Comparison of ENCODE assay signal across 31 cellular contexts in genomic region chr11:16309226-16309625, GRCh38. TPM values are rescaled to one million over a fixed set of nuclear protein-coding genes. Genes with fewer than 3 reads are reported as not detected.
"Had no signal": no experiment of that assay in that cellular context is flagged by ENCODE, and none has a peak within 500 bp of the region (broad histone marks: within the 10 kb centered on the region; RNA-seq: fewer than 3 reads in every experiment).

No MANE protein-coding gene starts in this region.

- H3K9ac ChIP-seq: KMS-11 had no signal

- H3K4me3 ChIP-seq: SJCRH30, SK-N-MC had no signal

- H3K36me3 ChIP-seq: brain microvascular endothelial cell, SJCRH30 had no signal

- H3K27me3 Mint-ChIP-seq: activated CD4-positive, alpha-beta T cell treated with anti-CD3 and anti-CD28 coated beads, Interleukin-2, amount 10 ng/mL, durations not matched to agents 24 days and 14 days; activated CD8-positive, alpha-beta T cell treated with anti-CD3 and anti-CD28 coated beads for 36 hours; activated naive CD8-positive, alpha-beta T cell treated with anti-CD3 and anti-CD28 coated beads for 36 hours; activated T-helper 17 cell treated with anti-CD3 and anti-CD28 coated beads, Interleukin-2, amount 50 U/mL, for 72 hours had no signal

- H3K9me3 Mint-ChIP-seq: activated CD4-positive, alpha-beta T cell treated with anti-CD3 and anti-CD28 coated beads, Interleukin-2, amount 10 ng/mL, durations not matched to agents 24 days and 14 days; activated naive CD8-positive, alpha-beta T cell treated with anti-CD3 and anti-CD28 coated beads for 36 hours; activated T-helper 17 cell treated with anti-CD3 and anti-CD28 coated beads, Interleukin-2, amount 50 U/mL, for 72 hours had no signal

- H3K9me3 ChIP-seq: SJCRH30 had no signal

- H3K27ac ChIP-seq: brain microvascular endothelial cell, KMS-11, SJCRH30 had no signal

- DNase-seq: activated CD4-positive, alpha-beta T cell treated with anti-CD3 and anti-CD28 coated beads, Interleukin-2, amount 10 ng/mL, durations not matched to agents 24 days and 14 days; activated CD4-positive, alpha-beta T cell treated with anti-CD3 and anti-CD28 coated beads, Interleukin-2, amount 50 U/mL, for 4 hours; activated CD8-positive, alpha-beta T cell treated with anti-CD3 and anti-CD28 coated beads for 36 hours; activated effector memory CD4-positive, alpha-beta T cell treated with anti-CD3 and anti-CD28 coated beads, Interleukin-2, amount 50 U/mL, for 16 hours; activated naive CD4-positive, alpha-beta T cell; activated naive CD4-positive, alpha-beta T cell treated with anti-CD3 and anti-CD28 coated beads, Interleukin-2, amount 50 U/mL, for 16 hours; activated naive CD8-positive, alpha-beta T cell treated with anti-CD3 and anti-CD28 coated beads for 36 hours; activated T-cell treated with anti-CD3 and anti-CD28 coated beads, Interleukin-2, amount 50 U/mL, for 1 hour; activated T-cell treated with anti-CD3 and anti-CD28 coated beads, Interleukin-2, amount 50 U/mL, for 72 hours; amniotic stem cell; aorta; brain microvascular endothelial cell; central memory CD4-positive, alpha-beta T cell; NCI-H1092 treated with DMSO at 0.1 percent for 48 hours; NCI-H1436; NCI-H1694; NCI-H1930; NCI-H2081 treated with DMSO at 0.1 percent for 48 hours; NCI-H345; NCI-H524 treated with DMSO at 0.1 percent for 48 hours; SHP77; T1000 had no signal

- FAIRE-seq: TTC549 had no signal

- H3K4me1 Mint-ChIP-seq: activated CD4-positive, alpha-beta T cell treated with anti-CD3 and anti-CD28 coated beads, Interleukin-2, amount 10 ng/mL, durations not matched to agents 24 days and 14 days; activated naive CD8-positive, alpha-beta T cell treated with anti-CD3 and anti-CD28 coated beads for 36 hours; activated T-helper 17 cell treated with anti-CD3 and anti-CD28 coated beads, Interleukin-2, amount 50 U/mL, for 72 hours had no signal

- ATAC-seq: activated CD8-positive, alpha-beta T cell treated with anti-CD3 and anti-CD28 coated beads for 36 hours; activated T-cell treated with anti-CD3 and anti-CD28 coated beads, Interleukin-2, amount 50 U/mL, for 72 hours; activated T-helper 17 cell treated with anti-CD3 and anti-CD28 coated beads, Interleukin-2, amount 50 U/mL, for 72 hours; Panc1 had no signal

- H3K27me3 ChIP-seq: brain microvascular endothelial cell, SJCRH30 had no signal

- H3K36me3 Mint-ChIP-seq: activated naive CD8-positive, alpha-beta T cell treated with anti-CD3 and anti-CD28 coated beads for 36 hours had no signal

- H3K4me2 ChIP-seq: KMS-11 had no signal

- H3K27ac Mint-ChIP-seq: activated CD4-positive, alpha-beta T cell treated with anti-CD3 and anti-CD28 coated beads, Interleukin-2, amount 10 ng/mL, durations not matched to agents 24 days and 14 days; activated CD8-positive, alpha-beta T cell treated with anti-CD3 and anti-CD28 coated beads for 36 hours; activated naive CD8-positive, alpha-beta T cell treated with anti-CD3 and anti-CD28 coated beads for 36 hours; activated T-cell treated with anti-CD3 and anti-CD28 coated beads, Interleukin-2, amount 50 U/mL, for 72 hours; activated T-helper 17 cell treated with anti-CD3 and anti-CD28 coated beads, Interleukin-2, amount 50 U/mL, for 72 hours had no signal

- H3K4me3 Mint-ChIP-seq: activated CD4-positive, alpha-beta T cell treated with anti-CD3 and anti-CD28 coated beads, Interleukin-2, amount 10 ng/mL, durations not matched to agents 24 days and 14 days; activated CD8-positive, alpha-beta T cell treated with anti-CD3 and anti-CD28 coated beads for 36 hours; activated naive CD8-positive, alpha-beta T cell treated with anti-CD3 and anti-CD28 coated beads for 36 hours; activated T-cell treated with anti-CD3 and anti-CD28 coated beads, Interleukin-2, amount 50 U/mL, for 72 hours; activated T-helper 17 cell treated with anti-CD3 and anti-CD28 coated beads, Interleukin-2, amount 50 U/mL, for 72 hours had no signal

RNA-seq across cellular contexts. Expression of gene SOX6, which starts 47.1 kb away (rescaled TPM):
- total RNA-seq: activated CD4-positive, alpha-beta T cell treated with anti-CD3 and anti-CD28 coated beads, Interleukin-2, amount 10 ng/mL, durations not matched to agents 24 days and 14 days; activated CD8-positive, alpha-beta memory T cell treated with anti-CD3 and anti-CD28 coated beads for 36 hours; M059J; T-helper 2 cell treated with Interferon-gamma antibody and Interleukin-4, amounts not matched to agents 100 ng/mL and 5 ng/mL, for 36 hours had no signal
